In genomic region chr10:60916025-60916424, GRCh38 we compare ENCODE assay signal across 14 cellular contexts. TPM values are rescaled to one million over a fixed set of nuclear protein-coding genes. Genes with fewer than 3 reads are reported as not detected.
DNase-seq lines count a peak whose midpoint lies in the region; ATAC-seq and TF ChIP-seq lines count a peak whose summit lies in the region.
"Had no signal": no experiment of that assay in that cellular context is flagged by ENCODE, and none has a peak within 500 bp of the region (broad histone marks: within the 10 kb centered on the region; RNA-seq: fewer than 3 reads in every experiment).

No MANE protein-coding gene starts in this region.

- no peak overlapping the region; the same call in 1 of the 2 replicates for H3K4me3 Mint-ChIP-seq in HFFc6
- H3K4me3 Mint-ChIP-seq in neural crest cell: no peak overlapping the region
- H3K4me3 Mint-ChIP-seq: activated CD4-positive, alpha-beta T cell treated with anti-CD3 and anti-CD28 coated beads for 36 hours; activated T-helper 1 cell treated with anti-CD3 and anti-CD28 coated beads, Interleukin-12 subunit alpha, Interleukin-12 subunit beta, Interleukin-2, Interleukin-4 antibody, amounts not matched to agents 30 ng/mL and 10 ng/mL and 1 ng/mL, durations not matched to agents 14 hours and 24 hours and 36 hours had no signal

- DNase-seq in Daoy (ENCODE audit: low read depth) (peak; percentile 4), HFFc6 (no peak), choroid plexus epithelial cell (ENCODE audit: low read depth) (peak; percentile 30), neural crest cell (ENCODE audit: low read depth, low spot score) (no peak), T1000 (lab: John Stamatoyannopoulos, UW) (no peak)
- no peak for DNase-seq in activated CD8-positive, alpha-beta memory T cell treated with anti-CD3 and anti-CD28 coated beads for 24 hours
- DNase-seq: activated CD4-positive, alpha-beta T cell treated with anti-CD3 and anti-CD28 coated beads for 36 hours; effector memory CD4-positive, alpha-beta T cell; head of caudate nucleus; NCI-H2107 had no signal

- peak; percentile 56 for TF ChIP-seq CTCF in HFFc6 (IDR thresholded peaks at IDR 0.05)
- peak; percentile 30 for TF ChIP-seq CTCF in choroid plexus epithelial cell (conservative IDR thresholded peaks at IDR 0.05; ENCODE audit: low read depth, low read length)
- TF ChIP-seq CTCF in neural crest cell (conservative IDR thresholded peaks at IDR 0.05): peak; percentile 38

- no peak overlapping the region for H3K27ac Mint-ChIP-seq in HFFc6
- H3K27ac Mint-ChIP-seq in neural crest cell (ENCODE audit: unreplicated experiment): no peak overlapping the region
- H3K27ac Mint-ChIP-seq: activated CD4-positive, alpha-beta T cell treated with anti-CD3 and anti-CD28 coated beads for 36 hours; activated T-helper 1 cell treated with anti-CD3 and anti-CD28 coated beads, Interleukin-12 subunit alpha, Interleukin-12 subunit beta, Interleukin-2, Interleukin-4 antibody, amounts not matched to agents 30 ng/mL and 10 ng/mL and 1 ng/mL, durations not matched to agents 14 hours and 24 hours and 36 hours had no signal

- H3K36me3 Mint-ChIP-seq in HFFc6 (ENCODE audit: low read depth): peaks cover 31% of the 10 kb centered on the region
- H3K36me3 Mint-ChIP-seq in neural crest cell (ENCODE audit: low read depth): peaks cover 24% of the 10 kb centered on the region

- H3K4me3 ChIP-seq in choroid plexus epithelial cell (ENCODE audit: low read depth, low read length): no peak overlapping the region
- H3K4me3 ChIP-seq: smooth muscle cell had no signal

- H3K27me3 Mint-ChIP-seq in HFFc6 (ENCODE audit: insufficient read depth): peaks cover 2% of the 10 kb centered on the region; the same call in 1 of the 2 replicates
- H3K27me3 Mint-ChIP-seq in neural crest cell (ENCODE audit: low read depth): no peaks in the 10 kb centered on the region

- H3K9me3 Mint-ChIP-seq in HFFc6 (peaks cover 14% of the 10 kb centered on the region), neural crest cell (peaks cover 12% of the 10 kb centered on the region)
- H3K9me3 Mint-ChIP-seq: activated T-helper 1 cell treated with anti-CD3 and anti-CD28 coated beads, Interleukin-12 subunit alpha, Interleukin-12 subunit beta, Interleukin-2, Interleukin-4 antibody, amounts not matched to agents 30 ng/mL and 10 ng/mL and 1 ng/mL, durations not matched to agents 14 hours and 24 hours and 36 hours had no signal

- ATAC-seq in HG02678 (IDR thresholded peaks at IDR 0.05; ENCODE audit: unreplicated experiment) (no peak), HG03460 (IDR thresholded peaks at IDR 0.05; ENCODE audit: unreplicated experiment) (no peak)
- ATAC-seq: activated CD4-positive, alpha-beta T cell treated with anti-CD3 and anti-CD28 coated beads for 36 hours had no signal

- H3K4me1 Mint-ChIP-seq in HFFc6 (ENCODE audit: low read depth): peaks cover 72% of the 10 kb centered on the region
- H3K4me1 Mint-ChIP-seq in neural crest cell: peaks cover 11% of the 10 kb centered on the region

RNA-seq across cellular contexts. Expression of gene RHOBTB1, which starts 28.0 kb away (rescaled TPM):
- 4.2 and 5.6 TPM in 2 replicates for total RNA-seq in Daoy (2014; rRNA removed; shearing (Covaris generic))
- 10 to 100 TPM in 2 of 6 experiments, 1 to 10 TPM in 4; 9.0 to 11.7 (median 9.3) TPM for total RNA-seq in HFFc6 (2021; fragmentation: NEBNext Ultra II Directional; extraction: Animal tissue kit (Norgen Biotek cat#: 25700))
- 15.8 and 15.9 TPM in 2 replicates for total RNA-seq in neural crest cell
- total RNA-seq: activated T-helper 1 cell treated with anti-CD3 and anti-CD28 coated beads, Interleukin-12 subunit alpha, Interleukin-12 subunit beta, Interleukin-2, Interleukin-4 antibody, amounts not matched to agents 30 ng/mL and 10 ng/mL and 1 ng/mL, durations not matched to agents 14 hours and 24 hours and 36 hours had no signal

Comparison
In these comparisons a context has a peak if more than half of its experiments do, and no peak if none do; other contexts are left out.
1. DNase-seq: peak in Daoy (single experiment) and choroid plexus epithelial cell (single experiment); none in HFFc6 (single experiment), neural crest cell (single experiment), T1000 (single experiment) and activated CD8-positive, alpha-beta memory T cell treated with anti-CD3 and anti-CD28 coated beads for 24 hours (single experiment).
2. Peak in every context shown above with its lines, with median percentiles within 50 percentile points of each other: CTCF ChIP-seq.